ENCODE assay signal across 8 cellular contexts in the genomic region with DNA sequence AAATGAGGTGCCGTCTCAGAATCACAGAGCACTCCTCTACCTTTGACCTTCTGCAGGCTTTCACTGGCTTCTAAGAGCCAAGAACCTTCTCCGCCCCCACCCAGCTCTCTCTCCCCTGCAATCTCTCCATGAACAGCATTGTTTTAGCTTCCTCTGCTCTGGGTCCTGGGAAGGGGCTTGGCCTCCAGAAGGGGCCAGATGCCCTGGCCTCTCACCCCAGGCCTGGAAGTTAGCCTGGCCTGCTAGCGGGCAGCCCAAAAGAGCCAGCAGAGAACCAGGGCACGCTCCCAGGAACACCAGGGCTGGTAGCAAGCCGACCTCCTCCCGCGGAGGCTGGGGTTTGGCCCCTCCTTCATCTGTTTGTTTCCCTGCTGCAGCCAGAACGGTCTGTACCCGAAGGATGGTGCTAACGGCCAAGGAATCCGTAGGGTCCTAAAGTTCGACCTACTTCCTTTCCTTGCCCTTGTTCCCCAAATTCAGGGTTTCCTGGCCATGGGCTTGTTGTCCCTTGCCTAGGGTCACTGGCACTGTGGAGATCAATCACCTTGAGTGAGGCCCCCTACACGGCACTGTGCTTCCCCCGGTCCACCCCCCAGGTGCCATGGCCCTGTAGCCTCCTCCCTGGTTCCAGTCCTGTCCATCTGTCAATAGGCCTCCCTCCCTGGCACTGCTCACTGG. TPM values are rescaled to one million over a fixed set of nuclear protein-coding genes. Genes with fewer than 3 reads are reported as not detected.
A peak's percentile ranks its signal among the peaks of the same experiment; 100 is the strongest.
DNase-seq lines count a peak whose midpoint lies in the region; TF ChIP-seq lines count a peak whose summit lies in the region.

No MANE protein-coding gene starts in this region.

- H3K27ac ChIP-seq in esophagus (ENCODE audit: low read depth in 2 of 2, low read length in 1 of 2) (peak overlapping the region; percentile 94 to 96), tibial artery (peak overlapping the region; percentile 85 to 91)

- no peaks in the 10 kb centered on the region for H3K9me3 Mint-ChIP-seq in activated CD4-positive, alpha-beta memory T cell treated with anti-CD3 and anti-CD28 coated beads for 36 hours
- no peaks in the 10 kb centered on the region for H3K9me3 Mint-ChIP-seq in mesothelial cell of epicardium

- H3K27me3 Mint-ChIP-seq in activated CD4-positive, alpha-beta memory T cell treated with anti-CD3 and anti-CD28 coated beads for 36 hours: no peaks in the 10 kb centered on the region
- H3K27me3 Mint-ChIP-seq in mesothelial cell of epicardium (ENCODE audit: low read depth): no peaks in the 10 kb centered on the region

- peaks cover 63% of the 10 kb centered on the region for H3K4me1 Mint-ChIP-seq in activated CD4-positive, alpha-beta memory T cell treated with anti-CD3 and anti-CD28 coated beads for 36 hours (ENCODE audit: low read depth)
- peaks cover 64% of the 10 kb centered on the region for H3K4me1 Mint-ChIP-seq in mesothelial cell of epicardium

- POLR2A ChIA-PET in activated CD4-positive, alpha-beta memory T cell treated with anti-CD3 and anti-CD28 coated beads for 36 hours (lab: Charles Lee): interaction anchor here (0.6 to 1.6 kb wide), 6 partner anchors 9 to 579 kb away, joined by 3 to 6 read pairs (median 4); a partner anchor contains a TSS

- peaks cover 3 to 24% of the 10 kb centered on the region in 2 donors for H3K4me1 ChIP-seq in esophagus (ENCODE audit: control insufficient read depth in 2 of 2, insufficient read depth in 2 of 2, low read length in 1 of 2)
- peaks cover 12 to 98% (median 75%) of the 10 kb centered on the region in 4 donors for H3K4me1 ChIP-seq in tibial artery

- H3K36me3 Mint-ChIP-seq in activated CD4-positive, alpha-beta memory T cell treated with anti-CD3 and anti-CD28 coated beads for 36 hours: no peaks in the 10 kb centered on the region
- H3K36me3 Mint-ChIP-seq in mesothelial cell of epicardium: no peaks in the 10 kb centered on the region

- H3K27ac Mint-ChIP-seq in activated CD4-positive, alpha-beta memory T cell treated with anti-CD3 and anti-CD28 coated beads for 36 hours: peak overlapping the region; percentile 86
- H3K27ac Mint-ChIP-seq in mesothelial cell of epicardium: peak overlapping the region; percentile 96

- peak; percentile 5 for DNase-seq in DMS79 treated with DMSO at 0.1 percent for 48 hours (lab: John Stamatoyannopoulos, UW)
- no peak for DNase-seq in DMS79 (lab: John Stamatoyannopoulos, UW)
- peak; percentile 48 for DNase-seq in NCI-H1092 treated with DMSO at 0.1 percent for 48 hours (lab: John Stamatoyannopoulos, UW)
- peak; percentile 55 for DNase-seq in activated CD4-positive, alpha-beta memory T cell treated with anti-CD3 and anti-CD28 coated beads for 36 hours
- no peak for DNase-seq in mesothelial cell of epicardium (ENCODE audit: low spot score in 2 of 2, unreplicated experiment in 2 of 2)
- DNase-seq in tibial artery: peak; percentile 96 to 98
- DNase-seq in KG1 (lab: John Stamatoyannopoulos, UW): no peak

- H3K36me3 ChIP-seq in esophagus (ENCODE audit: control insufficient read depth in 2 of 2, insufficient read depth in 2 of 2, low read length in 1 of 2) (no peaks in the 10 kb centered on the region), tibial artery (no peaks in the 10 kb centered on the region)

- no peak overlapping the region for H3K4me3 ChIP-seq in esophagus (ENCODE audit: low read depth in 1 of 2, low read length in 2 of 2)
- H3K4me3 ChIP-seq in tibial artery: no peak overlapping the region

- CTCF ChIA-PET in activated CD4-positive, alpha-beta memory T cell treated with anti-CD3 and anti-CD28 coated beads for 36 hours (lab: Charles Lee): interaction anchor here (0.7 to 1.7 kb wide), 5 partner anchors 20 to 129 kb away, joined by 3 to 4 read pairs (median 4); no protein-coding TSS in a partner anchor

- 12 to 13% methylated on average over 14 of the region's 14 CpGs for WGBS in esophagus, 2 donors

- H3K27me3 ChIP-seq in esophagus (ENCODE audit: control insufficient read depth in 1 of 2, insufficient read depth in 2 of 2, low read length in 2 of 2): no peaks in the 10 kb centered on the region
- no peaks in the 10 kb centered on the region for H3K27me3 ChIP-seq in tibial artery

- peak overlapping the region; percentile 52 for H3K4me3 Mint-ChIP-seq in activated CD4-positive, alpha-beta memory T cell treated with anti-CD3 and anti-CD28 coated beads for 36 hours
- peak overlapping the region; percentile 53 for H3K4me3 Mint-ChIP-seq in mesothelial cell of epicardium

- TF ChIP-seq CTCF in mesothelial cell of epicardium (IDR thresholded peaks at IDR 0.05; ENCODE audit: unreplicated experiment) (no peak), tibial artery (IDR thresholded peaks at IDR 0.05) (no peak)

- intact Hi-C loops in activated CD4-positive, alpha-beta memory T cell treated with anti-CD3 and anti-CD28 coated beads for 36 hours (cut with micrococcal nuclease): no loop called here
- intact Hi-C loops in tibial artery (cut with DNase I; ENCODE audit: low total_unique reads): loop anchor here (5.0 kb wide), 1 partner anchor 62 kb away; no protein-coding TSS in a partner anchor

- H3K9me3 ChIP-seq in esophagus (ENCODE audit: control insufficient read depth in 2 of 2, insufficient read depth in 1 of 2, low read depth in 1 of 2, low read length in 1 of 2): no peaks in the 10 kb centered on the region
- no peaks in the 10 kb centered on the region for H3K9me3 ChIP-seq in tibial artery

RNA-seq across cellular contexts. Expression of a gene that starts 18.7 kb away (rescaled TPM):
- 100 to 1,000 TPM; 637 TPM for total RNA-seq in activated CD4-positive, alpha-beta memory T cell treated with anti-CD3 and anti-CD28 coated beads for 36 hours
- polyA plus RNA-seq in esophagus: 100 to 1,000 TPM; 230 to 332 TPM
- 61.6 to 62.5 TPM (median 61.9 TPM) in 3 replicates for total RNA-seq in mesothelial cell of epicardium

RNA-seq across cellular contexts. Expression of a gene that starts 39.0 kb away (rescaled TPM):
- total RNA-seq in activated CD4-positive, alpha-beta memory T cell treated with anti-CD3 and anti-CD28 coated beads for 36 hours: 10 to 100 TPM; 50.9 to 52.5 TPM
- 10 to 100 TPM in 1 of 2 donors, 1 to 10 TPM in 1; 4.7 to 12.8 TPM for polyA plus RNA-seq in esophagus
- total RNA-seq in mesothelial cell of epicardium: 35.2 to 36.6 TPM (median 36.4 TPM) in 3 replicates

RNA-seq across cellular contexts. Expression of a gene that starts 39.2 kb away (rescaled TPM):
- total RNA-seq in activated CD4-positive, alpha-beta memory T cell treated with anti-CD3 and anti-CD28 coated beads for 36 hours: 100 to 1,000 TPM; 119 to 122 TPM
- polyA plus RNA-seq in esophagus: 100 to 1,000 TPM in 1 of 2 donors, 10 to 100 TPM in 1; 80.2 to 112 TPM
- total RNA-seq in mesothelial cell of epicardium: 74.3 to 80.5 TPM (median 78.7 TPM) in 3 replicates

Comparison
In these comparisons a context has a peak if more than half of its experiments do, and no peak if none do; other contexts are left out.
1. DNase-seq: peak in DMS79 treated with DMSO at 0.1 percent for 48 hours (single experiment), NCI-H1092 treated with DMSO at 0.1 percent for 48 hours (single experiment), activated CD4-positive, alpha-beta memory T cell treated with anti-CD3 and anti-CD28 coated beads for 36 hours (single experiment) and tibial artery (2 of 2); none in DMS79 (single experiment), mesothelial cell of epicardium (0 of 2) and KG1 (single experiment).
2. RNA of a gene that starts 18.7 kb away (total RNA-seq): 637 TPM in activated CD4-positive, alpha-beta memory T cell treated with anti-CD3 and anti-CD28 coated beads for 36 hours; 61.6 to 62.5 TPM in mesothelial cell of epicardium; every median in the first group is over 10 times any median in the second.